In genomic region chr6:34416877-34417371, GRCh38 we compare ENCODE assay signal across 1 cellular context.
A peak's percentile ranks its signal among the peaks of the same experiment; 100 is the strongest.
TF ChIP-seq lines count a peak whose summit lies in the region.

No MANE protein-coding gene starts in this region.

TF ChIP-seq in WTC11, 78 proteins besides CTCF, POLR2A, EP300 and RAD21 (continued from another document):
- TF ChIP-seq, protein P1, sequence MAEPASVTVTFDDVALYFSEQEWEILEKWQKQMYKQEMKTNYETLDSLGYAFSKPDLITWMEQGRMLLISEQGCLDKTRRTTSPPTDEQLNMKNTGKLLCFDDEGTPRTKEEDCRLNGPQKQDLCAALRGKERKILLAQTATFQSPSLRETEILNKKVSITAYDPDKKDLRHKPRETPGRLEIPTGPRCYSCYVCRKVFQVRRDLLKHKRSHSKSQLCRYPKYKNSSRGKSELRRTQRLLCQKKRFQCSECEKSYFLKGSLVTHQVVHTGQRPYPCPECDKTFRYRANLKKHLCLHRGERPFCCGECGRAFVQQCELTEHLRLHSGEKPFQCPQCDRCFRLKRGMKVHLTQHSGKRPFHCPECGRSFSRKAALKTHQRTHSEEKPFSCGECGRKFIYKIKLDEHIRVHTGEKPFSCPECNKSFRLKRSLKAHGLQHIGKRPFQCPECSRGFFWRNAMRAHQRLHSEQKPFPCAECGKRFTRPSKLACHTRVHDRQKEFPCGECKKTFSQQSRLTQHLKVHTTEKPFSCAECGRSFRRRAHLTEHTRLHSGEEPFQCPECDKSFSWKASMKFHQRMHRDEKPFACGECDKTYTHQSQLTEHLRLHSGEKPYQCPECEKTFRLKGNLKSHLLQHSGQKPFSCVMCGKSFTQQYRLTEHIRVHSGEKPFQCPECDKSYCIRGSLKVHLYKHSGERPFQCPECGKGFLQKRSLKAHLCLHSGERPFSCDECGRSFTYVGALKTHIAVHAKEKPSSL (CRISPR knock-in tag; conservative IDR thresholded peaks at IDR 0.05), result 0 out of 2 replicates have a peak, but pooled peaks have one; percentile 60
- TF ChIP-seq ETV6 (CRISPR knock-in tag; IDR thresholded peaks at IDR 0.05), result peak; percentile 25; the same call in 1 of the 2 replicates
- TF ChIP-seq ZNF396 (CRISPR knock-in tag; IDR thresholded peaks at IDR 0.05; ENCODE audit: borderline replicate concordance), result no peak
- TF ChIP-seq TP53 (CRISPR knock-in tag; IDR thresholded peaks at IDR 0.05), result no peak
- no peak for TF ChIP-seq ZSCAN18 (CRISPR knock-in tag; IDR thresholded peaks at IDR 0.05)
- peak; percentile 28; the same call in 1 of the 2 replicates for TF ChIP-seq ZNF416 (CRISPR knock-in tag; IDR thresholded peaks at IDR 0.05)
- TF ChIP-seq, protein P2, sequence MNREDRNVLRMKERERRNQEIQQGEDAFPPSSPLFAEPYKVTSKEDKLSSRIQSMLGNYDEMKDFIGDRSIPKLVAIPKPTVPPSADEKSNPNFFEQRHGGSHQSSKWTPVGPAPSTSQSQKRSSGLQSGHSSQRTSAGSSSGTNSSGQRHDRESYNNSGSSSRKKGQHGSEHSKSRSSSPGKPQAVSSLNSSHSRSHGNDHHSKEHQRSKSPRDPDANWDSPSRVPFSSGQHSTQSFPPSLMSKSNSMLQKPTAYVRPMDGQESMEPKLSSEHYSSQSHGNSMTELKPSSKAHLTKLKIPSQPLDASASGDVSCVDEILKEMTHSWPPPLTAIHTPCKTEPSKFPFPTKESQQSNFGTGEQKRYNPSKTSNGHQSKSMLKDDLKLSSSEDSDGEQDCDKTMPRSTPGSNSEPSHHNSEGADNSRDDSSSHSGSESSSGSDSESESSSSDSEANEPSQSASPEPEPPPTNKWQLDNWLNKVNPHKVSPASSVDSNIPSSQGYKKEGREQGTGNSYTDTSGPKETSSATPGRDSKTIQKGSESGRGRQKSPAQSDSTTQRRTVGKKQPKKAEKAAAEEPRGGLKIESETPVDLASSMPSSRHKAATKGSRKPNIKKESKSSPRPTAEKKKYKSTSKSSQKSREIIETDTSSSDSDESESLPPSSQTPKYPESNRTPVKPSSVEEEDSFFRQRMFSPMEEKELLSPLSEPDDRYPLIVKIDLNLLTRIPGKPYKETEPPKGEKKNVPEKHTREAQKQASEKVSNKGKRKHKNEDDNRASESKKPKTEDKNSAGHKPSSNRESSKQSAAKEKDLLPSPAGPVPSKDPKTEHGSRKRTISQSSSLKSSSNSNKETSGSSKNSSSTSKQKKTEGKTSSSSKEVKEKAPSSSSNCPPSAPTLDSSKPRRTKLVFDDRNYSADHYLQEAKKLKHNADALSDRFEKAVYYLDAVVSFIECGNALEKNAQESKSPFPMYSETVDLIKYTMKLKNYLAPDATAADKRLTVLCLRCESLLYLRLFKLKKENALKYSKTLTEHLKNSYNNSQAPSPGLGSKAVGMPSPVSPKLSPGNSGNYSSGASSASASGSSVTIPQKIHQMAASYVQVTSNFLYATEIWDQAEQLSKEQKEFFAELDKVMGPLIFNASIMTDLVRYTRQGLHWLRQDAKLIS (CRISPR knock-in tag; IDR thresholded peaks at IDR 0.05; ENCODE audit: borderline replicate concordance), result no peak
- peak; percentile 65; the same call in 1 of the 2 replicates for TF ChIP-seq NFATC4 (CRISPR knock-in tag; IDR thresholded peaks at IDR 0.05)
- TF ChIP-seq ZNF671 (CRISPR knock-in tag; IDR thresholded peaks at IDR 0.05), result peak; percentile 47; the same call in 1 of the 2 replicates
- TF ChIP-seq SMAD4 (CRISPR knock-in tag; IDR thresholded peaks at IDR 0.05), result no peak
- TF ChIP-seq IRF2 (CRISPR knock-in tag; IDR thresholded peaks at IDR 0.05; ENCODE audit: borderline replicate concordance, low read depth), result no peak
- TF ChIP-seq CREB1 (CRISPR knock-in tag; IDR thresholded peaks at IDR 0.05), result no peak
- TF ChIP-seq, protein P3, sequence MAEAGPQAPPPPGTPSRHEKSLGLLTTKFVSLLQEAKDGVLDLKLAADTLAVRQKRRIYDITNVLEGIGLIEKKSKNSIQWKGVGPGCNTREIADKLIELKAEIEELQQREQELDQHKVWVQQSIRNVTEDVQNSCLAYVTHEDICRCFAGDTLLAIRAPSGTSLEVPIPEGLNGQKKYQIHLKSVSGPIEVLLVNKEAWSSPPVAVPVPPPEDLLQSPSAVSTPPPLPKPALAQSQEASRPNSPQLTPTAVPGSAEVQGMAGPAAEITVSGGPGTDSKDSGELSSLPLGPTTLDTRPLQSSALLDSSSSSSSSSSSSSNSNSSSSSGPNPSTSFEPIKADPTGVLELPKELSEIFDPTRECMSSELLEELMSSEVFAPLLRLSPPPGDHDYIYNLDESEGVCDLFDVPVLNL (CRISPR knock-in tag; IDR thresholded peaks at IDR 0.05; ENCODE audit: borderline replicate concordance, low read depth), result no peak
- TF ChIP-seq, protein P4, sequence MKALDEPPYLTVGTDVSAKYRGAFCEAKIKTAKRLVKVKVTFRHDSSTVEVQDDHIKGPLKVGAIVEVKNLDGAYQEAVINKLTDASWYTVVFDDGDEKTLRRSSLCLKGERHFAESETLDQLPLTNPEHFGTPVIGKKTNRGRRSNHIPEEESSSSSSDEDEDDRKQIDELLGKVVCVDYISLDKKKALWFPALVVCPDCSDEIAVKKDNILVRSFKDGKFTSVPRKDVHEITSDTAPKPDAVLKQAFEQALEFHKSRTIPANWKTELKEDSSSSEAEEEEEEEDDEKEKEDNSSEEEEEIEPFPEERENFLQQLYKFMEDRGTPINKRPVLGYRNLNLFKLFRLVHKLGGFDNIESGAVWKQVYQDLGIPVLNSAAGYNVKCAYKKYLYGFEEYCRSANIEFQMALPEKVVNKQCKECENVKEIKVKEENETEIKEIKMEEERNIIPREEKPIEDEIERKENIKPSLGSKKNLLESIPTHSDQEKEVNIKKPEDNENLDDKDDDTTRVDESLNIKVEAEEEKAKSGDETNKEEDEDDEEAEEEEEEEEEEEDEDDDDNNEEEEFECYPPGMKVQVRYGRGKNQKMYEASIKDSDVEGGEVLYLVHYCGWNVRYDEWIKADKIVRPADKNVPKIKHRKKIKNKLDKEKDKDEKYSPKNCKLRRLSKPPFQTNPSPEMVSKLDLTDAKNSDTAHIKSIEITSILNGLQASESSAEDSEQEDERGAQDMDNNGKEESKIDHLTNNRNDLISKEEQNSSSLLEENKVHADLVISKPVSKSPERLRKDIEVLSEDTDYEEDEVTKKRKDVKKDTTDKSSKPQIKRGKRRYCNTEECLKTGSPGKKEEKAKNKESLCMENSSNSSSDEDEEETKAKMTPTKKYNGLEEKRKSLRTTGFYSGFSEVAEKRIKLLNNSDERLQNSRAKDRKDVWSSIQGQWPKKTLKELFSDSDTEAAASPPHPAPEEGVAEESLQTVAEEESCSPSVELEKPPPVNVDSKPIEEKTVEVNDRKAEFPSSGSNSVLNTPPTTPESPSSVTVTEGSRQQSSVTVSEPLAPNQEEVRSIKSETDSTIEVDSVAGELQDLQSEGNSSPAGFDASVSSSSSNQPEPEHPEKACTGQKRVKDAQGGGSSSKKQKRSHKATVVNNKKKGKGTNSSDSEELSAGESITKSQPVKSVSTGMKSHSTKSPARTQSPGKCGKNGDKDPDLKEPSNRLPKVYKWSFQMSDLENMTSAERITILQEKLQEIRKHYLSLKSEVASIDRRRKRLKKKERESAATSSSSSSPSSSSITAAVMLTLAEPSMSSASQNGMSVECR (CRISPR knock-in tag; IDR thresholded peaks at IDR 0.05; ENCODE audit: borderline replicate concordance), result no peak
- TF ChIP-seq ZNF423 (CRISPR knock-in tag; IDR thresholded peaks at IDR 0.05), result no peak
- no peak for TF ChIP-seq SMAD3 (CRISPR knock-in tag; IDR thresholded peaks at IDR 0.05; ENCODE audit: borderline replicate concordance)
- TF ChIP-seq, protein P5, sequence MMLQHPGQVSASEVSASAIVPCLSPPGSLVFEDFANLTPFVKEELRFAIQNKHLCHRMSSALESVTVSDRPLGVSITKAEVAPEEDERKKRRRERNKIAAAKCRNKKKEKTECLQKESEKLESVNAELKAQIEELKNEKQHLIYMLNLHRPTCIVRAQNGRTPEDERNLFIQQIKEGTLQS (CRISPR knock-in tag; conservative IDR thresholded peaks at IDR 0.05), result no peak
- TF ChIP-seq ERG (CRISPR knock-in tag; IDR thresholded peaks at IDR 0.05), result peak; percentile 53; the same call in 1 of the 2 replicates
- no peak for TF ChIP-seq ELF4 (CRISPR knock-in tag; IDR thresholded peaks at IDR 0.05; ENCODE audit: low read depth)
- no peak for TF ChIP-seq ZNF263 (CRISPR knock-in tag; IDR thresholded peaks at IDR 0.05; ENCODE audit: low read depth)
